Comparison of ENCODE assay signal across 2 cellular contexts in genomic region chr21:38247054-38247453, GRCh38. TPM values are rescaled to one million over a fixed set of nuclear protein-coding genes. Genes with fewer than 3 reads are reported as not detected.
"Had no signal": no experiment of that assay in that cellular context is flagged by ENCODE, and none has a peak within 500 bp of the region (broad histone marks: within the 10 kb centered on the region; RNA-seq: fewer than 3 reads in every experiment).

No MANE protein-coding gene starts in this region.

RNA-seq across cellular contexts. Expression of gene KCNJ15, which starts 9.7 kb away (rescaled TPM):
- total RNA-seq: activated B cell treated with CpG ODN at 0.5 μM for 24 hours, cerebellum had no signal
